Comparison of ENCODE assay signal across 15 cellular contexts in genomic region chr4:164428561-164428960, GRCh38.
DNase-seq lines count a peak whose midpoint lies in the region; ATAC-seq and TF ChIP-seq lines count a peak whose summit lies in the region.
"Had no signal": no experiment of that assay in that cellular context is flagged by ENCODE, and none has a peak within 500 bp of the region (broad histone marks: within the 10 kb centered on the region; RNA-seq: fewer than 3 reads in every experiment).

No MANE protein-coding gene starts in this region.

- no peaks in the 10 kb centered on the region for H3K27me3 Mint-ChIP-seq in stimulated activated memory B cell treated with anti-CD40 and anti-IgM and Interleukin-4, amounts not matched to agents 10 μg/mL and 1 μg/mL and 100 μg/mL, for 72 hours
- H3K27me3 Mint-ChIP-seq: CD4-positive, CD25-positive, alpha-beta regulatory T cell; CD8-positive, alpha-beta memory T cell had no signal

- H3K4me1 Mint-ChIP-seq in stimulated activated memory B cell treated with anti-CD40 and anti-IgM and Interleukin-4, amounts not matched to agents 10 μg/mL and 1 μg/mL and 100 μg/mL, for 72 hours: no peaks in the 10 kb centered on the region
- H3K4me1 Mint-ChIP-seq: CD4-positive, CD25-positive, alpha-beta regulatory T cell; CD8-positive, alpha-beta memory T cell; GM23338 had no signal

- peak; percentile 15 for DNase-seq in NOMO-1 treated with DMSO at 0.1 percent for 48 hours (lab: John Stamatoyannopoulos, UW; ENCODE audit: unreplicated experiment)
- no peak for DNase-seq in NOMO-1 treated with dmso at 0.1 percent for 144 hours (lab: John Stamatoyannopoulos, UW; ENCODE audit: unreplicated experiment)
- peak; percentile 3 for DNase-seq in amniotic epithelial cell (ENCODE audit: low read depth)
- no peak for DNase-seq in foreskin keratinocyte
- DNase-seq in midbrain (lab: John Stamatoyannopoulos, UW): no peak
- no peak for DNase-seq in GM10266 (ENCODE audit: extremely low spot score)
- DNase-seq: 8988T; BE2C; C1 segment of cervical spinal cord; CD4-positive, CD25-positive, alpha-beta regulatory T cell; CD8-positive, alpha-beta memory T cell; COR-L47; HCEC 1CT had no signal

- peaks cover 3% of the 10 kb centered on the region for H3K9me3 Mint-ChIP-seq in stimulated activated memory B cell treated with anti-CD40 and anti-IgM and Interleukin-4, amounts not matched to agents 10 μg/mL and 1 μg/mL and 100 μg/mL, for 72 hours
- H3K9me3 Mint-ChIP-seq: GM23338 had no signal

- H3K4me3 Mint-ChIP-seq in stimulated activated memory B cell treated with anti-CD40 and anti-IgM and Interleukin-4, amounts not matched to agents 10 μg/mL and 1 μg/mL and 100 μg/mL, for 72 hours: no peak overlapping the region
- H3K4me3 Mint-ChIP-seq: CD4-positive, CD25-positive, alpha-beta regulatory T cell; CD8-positive, alpha-beta memory T cell; GM23338 had no signal

- H3K27ac ChIP-seq in foreskin keratinocyte: no peak overlapping the region

- H3K4me1 ChIP-seq in foreskin keratinocyte: no peaks in the 10 kb centered on the region
- H3K4me1 ChIP-seq: BE2C had no signal

- H3K27me3 ChIP-seq in foreskin keratinocyte: no peaks in the 10 kb centered on the region
- H3K27me3 ChIP-seq: BE2C had no signal

- no peak for TF ChIP-seq CTCF in foreskin keratinocyte (conservative IDR thresholded peaks at IDR 0.05)
- no peak for TF ChIP-seq CTCF in GM10266 (IDR thresholded peaks at IDR 0.05; ENCODE audit: control insufficient read depth, insufficient read depth, low read depth, missing control alignments)

- ATAC-seq in foreskin keratinocyte: peak; percentile 23
- ATAC-seq in stimulated activated memory B cell treated with anti-CD40 and anti-IgM and Interleukin-4, amounts not matched to agents 10 μg/mL and 1 μg/mL and 100 μg/mL, for 72 hours: no peak
- ATAC-seq: GM23338 had no signal

- H3K27ac Mint-ChIP-seq in stimulated activated memory B cell treated with anti-CD40 and anti-IgM and Interleukin-4, amounts not matched to agents 10 μg/mL and 1 μg/mL and 100 μg/mL, for 72 hours: no peak overlapping the region
- H3K27ac Mint-ChIP-seq: CD4-positive, CD25-positive, alpha-beta regulatory T cell; CD8-positive, alpha-beta memory T cell; GM23338 had no signal

- no peaks in the 10 kb centered on the region for H3K36me3 Mint-ChIP-seq in stimulated activated memory B cell treated with anti-CD40 and anti-IgM and Interleukin-4, amounts not matched to agents 10 μg/mL and 1 μg/mL and 100 μg/mL, for 72 hours
- H3K36me3 Mint-ChIP-seq: CD4-positive, CD25-positive, alpha-beta regulatory T cell; CD8-positive, alpha-beta memory T cell had no signal

Comparison
In these comparisons a context has a peak if more than half of its experiments do, and no peak if none do; other contexts are left out.
1. DNase-seq: peak in NOMO-1 treated with DMSO at 0.1 percent for 48 hours (single experiment) and amniotic epithelial cell (single experiment); none in NOMO-1 treated with dmso at 0.1 percent for 144 hours (single experiment), foreskin keratinocyte (0 of 2), midbrain (single experiment) and GM10266 (single experiment).